ENCODE assay signal across 9 cellular contexts in genomic region chr12:74889563-74890236, GRCh38.
DNase-seq lines count a peak whose midpoint lies in the region; ATAC-seq and TF ChIP-seq lines count a peak whose summit lies in the region.
"Had no signal": no experiment of that assay in that cellular context is flagged by ENCODE, and none has a peak within 500 bp of the region (broad histone marks: within the 10 kb centered on the region; RNA-seq: fewer than 3 reads in every experiment).

No MANE protein-coding gene starts in this region.

- H3K4me1 ChIP-seq in Caco-2, result peaks cover 24% of the 10 kb centered on the region
- H3K4me1 ChIP-seq in fibroblast of lung (ENCODE audit: control insufficient read depth, extremely low read depth, insufficient read depth, low read length), result peaks cover 2% of the 10 kb centered on the region

- POLR2A ChIA-PET in Caco-2 (lab: Charles Lee), result no interaction called here

- TF ChIP-seq CTCF in Caco-2 (IDR thresholded peaks at IDR 0.05; ENCODE audit: insufficient read depth in 1 of 2, low read depth in 1 of 2, low read length in 1 of 2, severe bottlenecking in 1 of 2, unreplicated experiment in 1 of 2) (no peak), fibroblast of lung (conservative IDR thresholded peaks at IDR 0.05 in 1 of 2, IDR thresholded peaks at IDR 0.05 in 1 of 2; ENCODE audit: low read depth in 1 of 2, low read length in 2 of 2) (no peak)

- in situ Hi-C loops in G401 (cut with HindIII; ENCODE audit: low sequenced_read_pairs), result no loop called here

- H3K27me3 ChIP-seq in Caco-2 (replicated peaks; ENCODE audit: control insufficient read depth, insufficient read depth, low read length) (no peaks in the 10 kb centered on the region), fibroblast of lung (ENCODE audit: control insufficient read depth, insufficient read depth, low read length) (no peaks in the 10 kb centered on the region)
- H3K27me3 ChIP-seq: neutrophil had no signal

- H3K9ac ChIP-seq in fibroblast of lung (ENCODE audit: insufficient read depth, low read length), result no peak overlapping the region

- H3K9me3 Mint-ChIP-seq in Caco-2 (ENCODE audit: unreplicated experiment), result no peaks in the 10 kb centered on the region

- H3K4me3 Mint-ChIP-seq in Caco-2 (ENCODE audit: unreplicated experiment), result no peak overlapping the region

- H3K4me3 ChIP-seq in Caco-2 (ENCODE audit: low read depth, low read length) (no peak overlapping the region), fibroblast of lung (replicated peaks in 1 of 4; ENCODE audit: control extremely low read depth in 1 of 4, insufficient read depth in 1 of 4, low read depth in 3 of 4, low read length in 4 of 4) (no peak overlapping the region)

- CTCF ChIA-PET in Caco-2 (lab: Charles Lee), result interaction anchor here (0.9 kb wide), 1 partner anchor 17 kb away, joined by 3 read pairs; no protein-coding TSS in a partner anchor

- H3K36me3 Mint-ChIP-seq in Caco-2 (ENCODE audit: insufficient read depth, unreplicated experiment), result no peaks in the 10 kb centered on the region

- no peaks in the 10 kb centered on the region for H3K9me3 ChIP-seq in Caco-2
- no peaks in the 10 kb centered on the region for H3K9me3 ChIP-seq in fibroblast of lung (ENCODE audit: control insufficient read depth, insufficient read depth, low read depth, low read length)
- H3K9me3 ChIP-seq: neutrophil had no signal

- peaks cover 6% of the 10 kb centered on the region for H3K4me1 Mint-ChIP-seq in Caco-2 (ENCODE audit: low read depth, unreplicated experiment)

- no peak overlapping the region for H2AFZ ChIP-seq in fibroblast of lung (ENCODE audit: low read length)

- ATAC-seq in GM21619 (IDR thresholded peaks at IDR 0.05; ENCODE audit: unreplicated experiment) (peak; percentile 61), HG03571 (IDR thresholded peaks at IDR 0.05; ENCODE audit: unreplicated experiment) (peak; percentile 27)

- DNase-seq in Caco-2, result no peak
- DNase-seq in fibroblast of lung (ENCODE audit: low read depth in 2 of 2), result peak; percentile 50 to 75
- DNase-seq in G401 (ENCODE audit: low spot score), result no peak
- DNase-seq in NCI-H1436 (lab: John Stamatoyannopoulos, UW), result no peak
- no peak for DNase-seq in GF-D8 (lab: John Stamatoyannopoulos, UW)
- DNase-seq in NCI-H1417 treated with DMSO at 0.1 percent for 48 hours (lab: John Stamatoyannopoulos, UW), result no peak

- H3K27ac Mint-ChIP-seq in Caco-2 (ENCODE audit: unreplicated experiment), result peak overlapping the region; percentile 17

- H3K27me3 Mint-ChIP-seq in Caco-2 (ENCODE audit: insufficient read depth, unreplicated experiment), result no peaks in the 10 kb centered on the region

- no peaks in the 10 kb centered on the region for H4K20me1 ChIP-seq in fibroblast of lung (ENCODE audit: control insufficient read depth, extremely low read depth, insufficient read depth, low read length)

- no TSS peak for BruUV-seq in Caco-2 (replicated peaks; lab: Mats Ljungman, UMichigan)

- intact Hi-C loops in Caco-2 (cut with micrococcal nuclease; ENCODE audit: unreplicated experiment), result loop anchor here (1.0 kb wide), 1 partner anchor 42 kb away; no protein-coding TSS in a partner anchor

- peak overlapping the region; percentile 26 for H3K27ac ChIP-seq in fibroblast of lung (ENCODE audit: insufficient read depth, low read length)
- H3K27ac ChIP-seq: neutrophil had no signal

- H3K79me2 ChIP-seq in fibroblast of lung (ENCODE audit: control insufficient read depth, insufficient read depth, low read length), result no peaks in the 10 kb centered on the region

- peak overlapping the region; percentile 62 for H3K4me2 ChIP-seq in fibroblast of lung (ENCODE audit: extremely low read depth, insufficient read depth, low read length)

- H3K36me3 ChIP-seq in Caco-2 (ENCODE audit: control insufficient read depth, insufficient read depth, low read length) (no peaks in the 10 kb centered on the region), fibroblast of lung (ENCODE audit: control insufficient read depth, insufficient read depth, low read length) (no peaks in the 10 kb centered on the region)
- H3K36me3 ChIP-seq: neutrophil had no signal

Comparison
In these comparisons a context has a peak if more than half of its experiments do, and no peak if none do; other contexts are left out.
1. DNase-seq: peak in fibroblast of lung (2 of 2); none in Caco-2 (0 of 2), G401 (single experiment), NCI-H1436 (single experiment), GF-D8 (single experiment) and NCI-H1417 treated with DMSO at 0.1 percent for 48 hours (single experiment).